ENCODE assay signal across 8 cellular contexts in the genomic region with DNA sequence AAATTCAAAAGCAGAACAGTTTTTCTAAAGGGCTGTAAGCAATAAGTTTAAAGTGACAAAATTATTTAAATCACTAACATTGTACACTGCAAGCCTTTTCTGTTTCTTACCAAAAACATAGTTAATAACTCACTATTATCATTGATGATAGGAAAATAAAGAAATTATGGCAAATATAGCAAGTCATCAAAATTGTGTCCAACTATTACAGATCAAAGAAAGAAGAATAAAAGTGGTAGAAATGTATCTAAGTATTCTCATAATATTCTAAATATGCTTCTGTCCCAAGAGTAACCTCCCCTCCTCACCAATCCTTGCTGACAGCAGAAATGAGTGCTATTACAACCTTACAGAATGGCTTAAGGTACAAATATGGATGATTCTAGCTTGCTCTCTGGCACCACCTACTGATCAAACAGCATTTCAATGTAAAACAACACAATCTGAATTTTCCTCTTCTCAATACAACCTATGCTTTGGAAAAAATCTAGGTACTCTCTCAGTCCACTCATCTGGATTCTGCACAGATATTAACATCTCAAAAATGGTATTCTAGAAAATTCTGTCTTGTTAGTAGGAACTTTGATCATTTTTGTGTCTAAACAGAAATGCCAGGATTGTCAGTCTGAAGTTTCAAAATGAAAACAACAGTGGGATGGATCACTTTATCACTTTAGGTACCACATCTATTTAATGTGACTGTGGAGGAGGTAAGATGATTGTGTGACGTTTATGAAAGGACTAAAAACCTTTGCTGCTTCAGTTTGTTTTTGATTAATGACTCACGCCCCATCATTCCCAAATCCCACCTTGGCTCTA. TPM values are rescaled to one million over a fixed set of nuclear protein-coding genes. Genes with fewer than 3 reads are reported as not detected.
DNase-seq lines count a peak whose midpoint lies in the region; ATAC-seq, FAIRE-seq and TF ChIP-seq lines count a peak whose summit lies in the region.

No MANE protein-coding gene starts in this region.

- in situ Hi-C loops in brain microvascular endothelial cell (cut with HindIII; ENCODE audit: low pct_ligation_motif_present, low sequenced_read_pairs) = no loop called here

- TF ChIP-seq CTCF in HFFc6 (IDR thresholded peaks at IDR 0.05) (peak; percentile 89), brain microvascular endothelial cell (IDR thresholded peaks at IDR 0.05; ENCODE audit: low read depth, low read length, missing control alignments) (peak; percentile 75)

- no peak overlapping the region for H3K27ac Mint-ChIP-seq in activated CD8-positive, alpha-beta memory T cell treated with anti-CD3 and anti-CD28 coated beads, Interleukin-2, amount 10 ng/mL, durations not matched to agents 7 days and 5 days
- H3K27ac Mint-ChIP-seq in HFFc6 = no peak overlapping the region

- H3K36me3 ChIP-seq in brain microvascular endothelial cell (replicated peaks) = peaks cover 7% of the 10 kb centered on the region

- DNase-seq in activated CD8-positive, alpha-beta memory T cell treated with anti-CD3 and anti-CD28 coated beads, Interleukin-2, amount 10 ng/mL, durations not matched to agents 7 days and 5 days = no peak
- no peak for DNase-seq in activated CD8-positive, alpha-beta memory T cell treated with anti-CD3 and anti-CD28 coated beads, Interleukin-2, amount 50 U/mL, for 4 hours
- DNase-seq in HFFc6 (peak; percentile 20), NCI-H526 treated with DMSO at 0.1 percent for 48 hours (lab: John Stamatoyannopoulos, UW) (peak; percentile 31), brain microvascular endothelial cell (peak; percentile 25), left colon (no peak), urothelium cell line (ENCODE audit: low spot score) (peak; percentile 58)

- no peak overlapping the region for H3K27ac ChIP-seq in brain microvascular endothelial cell

- no peaks in the 10 kb centered on the region for H3K4me1 Mint-ChIP-seq in activated CD8-positive, alpha-beta memory T cell treated with anti-CD3 and anti-CD28 coated beads, Interleukin-2, amount 10 ng/mL, durations not matched to agents 7 days and 5 days
- peaks cover 4% of the 10 kb centered on the region; the same call in 1 of the 2 replicates for H3K4me1 Mint-ChIP-seq in HFFc6 (ENCODE audit: low read depth)

- H3K9me3 Mint-ChIP-seq in activated CD8-positive, alpha-beta memory T cell treated with anti-CD3 and anti-CD28 coated beads, Interleukin-2, amount 10 ng/mL, durations not matched to agents 7 days and 5 days (ENCODE audit: low read depth) = no peaks in the 10 kb centered on the region
- H3K9me3 Mint-ChIP-seq in HFFc6 = no peaks in the 10 kb centered on the region

- H3K27me3 ChIP-seq in brain microvascular endothelial cell (replicated peaks) = no peaks in the 10 kb centered on the region

- H3K27me3 Mint-ChIP-seq in activated CD8-positive, alpha-beta memory T cell treated with anti-CD3 and anti-CD28 coated beads, Interleukin-2, amount 10 ng/mL, durations not matched to agents 7 days and 5 days = no peaks in the 10 kb centered on the region
- peaks cover 3% of the 10 kb centered on the region; the same call in 1 of the 2 replicates for H3K27me3 Mint-ChIP-seq in HFFc6 (ENCODE audit: insufficient read depth)

- peaks cover 6% of the 10 kb centered on the region for H3K36me3 Mint-ChIP-seq in activated CD8-positive, alpha-beta memory T cell treated with anti-CD3 and anti-CD28 coated beads, Interleukin-2, amount 10 ng/mL, durations not matched to agents 7 days and 5 days
- H3K36me3 Mint-ChIP-seq in HFFc6 (ENCODE audit: low read depth) = peaks cover 4% of the 10 kb centered on the region; the same call in 1 of the 2 replicates

- FAIRE-seq in urothelium cell line (lab: Jason Lieb, UNC) = peak; percentile 87

- CTCF ChIA-PET in activated CD8-positive, alpha-beta memory T cell treated with anti-CD3 and anti-CD28 coated beads, Interleukin-2, amount 10 ng/mL, durations not matched to agents 7 days and 5 days (lab: Charles Lee) = interaction anchor here (0.6 to 1.7 kb wide), 8 partner anchors 8 to 41 kb away, joined by 3 to 13 read pairs (median 4); a partner anchor contains a TSS

- H3K4me3 Mint-ChIP-seq in activated CD8-positive, alpha-beta memory T cell treated with anti-CD3 and anti-CD28 coated beads, Interleukin-2, amount 10 ng/mL, durations not matched to agents 7 days and 5 days = no peak overlapping the region
- no peak overlapping the region for H3K4me3 Mint-ChIP-seq in HFFc6

- peak; percentile 36 for ATAC-seq in activated CD8-positive, alpha-beta memory T cell treated with anti-CD3 and anti-CD28 coated beads, Interleukin-2, amount 10 ng/mL, durations not matched to agents 7 days and 5 days
- ATAC-seq in left colon (peak; percentile 61), HG03460 (IDR thresholded peaks at IDR 0.05; ENCODE audit: unreplicated experiment) (no peak)

- intact Hi-C loops in left colon (cut with DNase I, micrococcal nuclease) = no loop called here

- H3K4me3 ChIP-seq in brain microvascular endothelial cell (ENCODE audit: low read depth, low read length) = no peak overlapping the region

RNA-seq across cellular contexts. Expression of a gene that starts 40.9 kb away (rescaled TPM):
- total RNA-seq in activated CD8-positive, alpha-beta memory T cell treated with anti-CD3 and anti-CD28 coated beads, Interleukin-2, amount 10 ng/mL, durations not matched to agents 7 days and 5 days = 10 to 100 TPM; 11.3 to 11.5 TPM
- total RNA-seq in HFFc6 (2021; fragmentation: NEBNext Ultra II Directional; extraction: Animal tissue kit (Norgen Biotek cat#: 25700)) = 10 to 100 TPM; 23.0 to 24.3 (median 23.8) TPM
- 10 to 100 TPM; 16.4 to 17.9 TPM for total RNA-seq in left colon

Comparison
In these comparisons a context has a peak if more than half of its experiments do, and no peak if none do; other contexts are left out.
1. DNase-seq: peak in HFFc6 (single experiment), NCI-H526 treated with DMSO at 0.1 percent for 48 hours (single experiment), brain microvascular endothelial cell (single experiment) and urothelium cell line (single experiment); none in activated CD8-positive, alpha-beta memory T cell treated with anti-CD3 and anti-CD28 coated beads, Interleukin-2, amount 10 ng/mL, durations not matched to agents 7 days and 5 days (single experiment), activated CD8-positive, alpha-beta memory T cell treated with anti-CD3 and anti-CD28 coated beads, Interleukin-2, amount 50 U/mL, for 4 hours (single experiment) and left colon (0 of 2).